In the genomic region with DNA sequence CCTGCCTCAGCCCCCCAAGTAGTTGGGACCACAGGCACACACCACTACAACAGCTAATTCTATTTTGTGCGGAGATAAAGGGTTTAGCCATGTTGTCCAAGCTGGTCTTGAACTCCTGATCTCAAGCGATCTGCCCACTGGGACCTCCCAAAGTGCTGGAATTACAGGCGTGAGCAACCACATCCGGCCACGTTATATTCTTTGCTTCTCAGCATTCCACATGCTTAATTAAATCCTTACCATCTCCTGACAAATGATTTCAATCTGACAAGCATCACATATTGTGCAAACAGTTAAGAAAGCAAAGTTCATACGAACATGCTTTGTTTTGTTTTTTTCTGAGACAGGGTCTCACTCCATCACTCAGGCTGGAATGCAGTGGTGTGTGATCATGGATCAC, we compare ENCODE assay signal across 19 cellular contexts.
DNase-seq lines count a peak whose midpoint lies in the region; ATAC-seq and TF ChIP-seq lines count a peak whose summit lies in the region.
"Had no signal": no experiment of that assay in that cellular context is flagged by ENCODE, and none has a peak within 500 bp of the region (broad histone marks: within the 10 kb centered on the region; RNA-seq: fewer than 3 reads in every experiment).

No MANE protein-coding gene starts in this region.

- peaks cover 40% of the 10 kb centered on the region for H3K4me1 ChIP-seq in muscle layer of colon (ENCODE audit: insufficient read depth, low read length)
- H3K4me1 ChIP-seq in HAP-1, result no peaks in the 10 kb centered on the region
- H3K4me1 ChIP-seq: breast epithelium, testis had no signal

- no peak overlapping the region for H3K4me3 ChIP-seq in AG04449 (ENCODE audit: low read depth, low read length)
- H3K4me3 ChIP-seq in muscle layer of colon (ENCODE audit: low read depth in 1 of 2, low read length in 2 of 2), result no peak overlapping the region
- no peak overlapping the region for H3K4me3 ChIP-seq in HAP-1
- H3K4me3 ChIP-seq: breast epithelium, testis had no signal

- DNase-seq in AG04449 (ENCODE audit: low read depth, low spot score) (peak; percentile 41), GM03348 (ENCODE audit: low spot score) (peak; percentile 55), HAP-1 (ENCODE audit: low spot score in 2 of 2) (no peak)
- no peak for DNase-seq in stimulated activated CD8-positive, alpha-beta memory T cell treated with anti-CD3 and anti-CD28 coated beads, Interleukin-4, amount 100 ng/mL, for 48 hours
- DNase-seq: activated CD4-positive, alpha-beta T cell treated with anti-CD3 and anti-CD28 coated beads, Interleukin-2, amount 50 U/mL, for 48 hours; activated CD8-positive, alpha-beta memory T cell treated with anti-CD3 and anti-CD28 coated beads, Interleukin-2, amount 50 U/mL, for 4 hours; activated naive CD4-positive, alpha-beta T cell treated with anti-CD3 and anti-CD28 coated beads, Interleukin-2, amount 50 U/mL, for 16 hours; DND-41; effector CD4-positive, alpha-beta T cell; H9; stimulated activated CD4-positive, alpha-beta T cell treated with anti-CD3 and anti-CD28 coated beads, Interleukin-15, amount 100 ng/mL, for 24 hours; stimulated activated naive CD4-positive, alpha-beta T cell treated with Interleukin-2 at 50 U/mL for 16 hours; T-helper 1 cell; testis had no signal

- POLR2A ChIA-PET in AG04449 (lab: Yijun Ruan, JAX), result no interaction called here

- no peak overlapping the region for H3K9ac ChIP-seq in muscle layer of colon (ENCODE audit: low read length)

- H3K9me3 ChIP-seq in muscle layer of colon (ENCODE audit: low read length) (no peaks in the 10 kb centered on the region), HAP-1 (no peaks in the 10 kb centered on the region)
- H3K9me3 ChIP-seq: breast epithelium, testis had no signal

- peak overlapping the region; percentile 5; the same call in 1 of the 2 replicates for H3K27ac ChIP-seq in VCaP
- H3K27ac ChIP-seq in muscle layer of colon (ENCODE audit: low read depth, low read length), result peak overlapping the region; percentile 69
- H3K27ac ChIP-seq: breast epithelium, testis had no signal

- ATAC-seq in HG02623 (IDR thresholded peaks at IDR 0.05; ENCODE audit: unreplicated experiment) (no peak), GM18511 (IDR thresholded peaks at IDR 0.05; ENCODE audit: unreplicated experiment) (no peak)

- H3K36me3 ChIP-seq in muscle layer of colon (ENCODE audit: insufficient read depth, low read length), result peaks cover 52% of the 10 kb centered on the region
- peaks cover 79% of the 10 kb centered on the region for H3K36me3 ChIP-seq in HAP-1 (replicated peaks)

- in situ Hi-C loops in HAP-1 (cut with MboI; ENCODE audit: low sequenced_read_pairs), result loop anchor here (5.0 kb wide), 1 partner anchor 89 kb away; no protein-coding TSS in a partner anchor

- CTCF ChIA-PET in AG04449 (lab: Yijun Ruan, JAX), result interaction anchor here (0.9 to 20.0 kb wide), 23 partner anchors 10 to 172 kb away, joined by 3 to 823 read pairs (median 8); a partner anchor contains a TSS

- no peak for TF ChIP-seq CTCF in AG04449 (IDR thresholded peaks at IDR 0.05; ENCODE audit: insufficient read depth, low read length, missing control alignments)
- no peak for TF ChIP-seq CTCF in VCaP (conservative IDR thresholded peaks at IDR 0.05)

- no peaks in the 10 kb centered on the region for H3K27me3 ChIP-seq in muscle layer of colon (ENCODE audit: control insufficient read depth in 1 of 2, insufficient read depth in 2 of 2, low read length in 2 of 2)
- no peaks in the 10 kb centered on the region for H3K27me3 ChIP-seq in HAP-1 (ENCODE audit: low read depth)
- H3K27me3 ChIP-seq: breast epithelium, testis had no signal

Comparison
In these comparisons a context has a peak if more than half of its experiments do, and no peak if none do; other contexts are left out.
1. DNase-seq: peak in AG04449 (single experiment) and GM03348 (single experiment); none in stimulated activated CD8-positive, alpha-beta memory T cell treated with anti-CD3 and anti-CD28 coated beads, Interleukin-4, amount 100 ng/mL, for 48 hours (single experiment) and HAP-1 (0 of 2).